24 cellular contexts compared by ENCODE assay signal in genomic region chr17:3036800-3037199, GRCh38. TPM values are rescaled to one million over a fixed set of nuclear protein-coding genes. Genes with fewer than 3 reads are reported as not detected.
DNase-seq lines count a peak whose midpoint lies in the region; TF ChIP-seq lines count a peak whose summit lies in the region.
"Had no signal": no experiment of that assay in that cellular context is flagged by ENCODE, and none has a peak within 500 bp of the region (broad histone marks: within the 10 kb centered on the region; RNA-seq: fewer than 3 reads in every experiment).

No MANE protein-coding gene starts in this region.

- WGBS in spleen, 5 donors, result 79 to 92% (median 85%) methylated on average over 6 of the region's 6 CpGs

- H3K27ac ChIP-seq in Peyer's patch, result no peak overlapping the region
- H3K27ac ChIP-seq in spleen, result no peak overlapping the region
- H3K27ac ChIP-seq: A549; BLaER1 treated with 17β-estradiol and CSF1 and Interleukin-3, amounts not matched to agents 10 nM and 100 nM; GM23248; RWPE1 had no signal

- TF ChIP-seq CTCF in Peyer's patch (IDR thresholded peaks at IDR 0.05) (no peak), spleen (IDR thresholded peaks at IDR 0.05 in 8 of 11, conservative IDR thresholded peaks at IDR 0.05 in 3 of 11) (no peak)

- H3K27me3 ChIP-seq in Peyer's patch, result no peaks in the 10 kb centered on the region
- peaks cover 0 to 46% (median 0%) of the 10 kb centered on the region in 7 donors for H3K27me3 ChIP-seq in spleen (replicated peaks in 1 of 7)
- H3K27me3 ChIP-seq: BLaER1 treated with 17β-estradiol and CSF1 and Interleukin-3, amounts not matched to agents 10 nM and 100 nM; MG63 had no signal

- no peaks in the 10 kb centered on the region for H3K36me3 ChIP-seq in Peyer's patch
- H3K36me3 ChIP-seq in spleen, result peaks cover 0 to 27% (median 0%) of the 10 kb centered on the region in 6 donors
- H3K36me3 ChIP-seq: HAP-1, MG63 had no signal

- H3K4me3 ChIP-seq in Peyer's patch, result no peak overlapping the region
- no peak overlapping the region for H3K4me3 ChIP-seq in spleen
- H3K4me3 ChIP-seq: A549; BLaER1 treated with 17β-estradiol and CSF1 and Interleukin-3, amounts not matched to agents 10 nM and 100 nM; GM23248; HAP-1; MG63 had no signal

- peak; percentile 38 for DNase-seq in activated effector memory CD4-positive, alpha-beta T cell treated with anti-CD3 and anti-CD28 coated beads, Interleukin-2, amount 50 U/mL, for 16 hours
- DNase-seq in activated effector memory CD4-positive, alpha-beta T cell treated with Interleukin-2 at 50 U/mL for 16 hours, result no peak
- DNase-seq in Peyer's patch, result peak in 2 of 3 donors; percentile 17 to 35
- peak; percentile 8 for DNase-seq in iPS-NIHi7 (ENCODE audit: extremely low spot score)
- peak; percentile 27 for DNase-seq in spleen
- DNase-seq in glomerular visceral epithelial cell (ENCODE audit: extremely low spot score), result no peak
- no peak for DNase-seq in NCI-H510A treated with DMSO at 0.1 percent for 48 hours (lab: John Stamatoyannopoulos, UW)
- DNase-seq: AML-193; GM23248; IMR-90; KG1; MG63; NCI-H2029; NCI-H446; NCI-H526; NCI-H82; NK-92 treated with Interleukin-12 subunit alpha and Interleukin-12 subunit beta, amount 100 ng/mL, for 24 hours; SHP77 had no signal

- H3K4me1 ChIP-seq in Peyer's patch (no peaks in the 10 kb centered on the region), spleen (peaks cover 0 to 15% (median 0%) of the 10 kb centered on the region in 6 donors)
- H3K4me1 ChIP-seq: A549, HAP-1 had no signal

- no peaks in the 10 kb centered on the region for H3K9me3 ChIP-seq in Peyer's patch
- no peaks in the 10 kb centered on the region for H3K9me3 ChIP-seq in spleen
- H3K9me3 ChIP-seq: A549; BLaER1 treated with 17β-estradiol and CSF1 and Interleukin-3, amounts not matched to agents 10 nM and 100 nM; HAP-1; MG63 had no signal

- intact Hi-C loops in spleen (cut with DNase I; ENCODE audit: low total_unique reads), result no loop called here

- no peak for TF ChIP-seq POLR2A in Peyer's patch (IDR thresholded peaks at IDR 0.05)
- no peak for TF ChIP-seq POLR2A in spleen (IDR thresholded peaks at IDR 0.05)

RNA-seq across cellular contexts. Expression of gene OR1D5, which starts 26.6 kb away (rescaled TPM):
- not detected for total RNA-seq in Peyer's patch
- total RNA-seq in spleen, result not detected
- not detected for polyA plus RNA-seq in spleen
- total RNA-seq: CD4-positive, alpha-beta T cell; GM23248; IMR-90; SK-MEL-5 had no signal
- polyA plus RNA-seq: A549, GM23248, IMR-90 had no signal

Comparison
In these comparisons a context has a peak if more than half of its experiments do, and no peak if none do; other contexts are left out.
1. DNase-seq: peak in activated effector memory CD4-positive, alpha-beta T cell treated with anti-CD3 and anti-CD28 coated beads, Interleukin-2, amount 50 U/mL, for 16 hours (single experiment), Peyer's patch (2 of 3), iPS-NIHi7 (single experiment) and spleen (single experiment); none in activated effector memory CD4-positive, alpha-beta T cell treated with Interleukin-2 at 50 U/mL for 16 hours (single experiment), glomerular visceral epithelial cell (single experiment) and NCI-H510A treated with DMSO at 0.1 percent for 48 hours (single experiment).